In the genomic region with DNA sequence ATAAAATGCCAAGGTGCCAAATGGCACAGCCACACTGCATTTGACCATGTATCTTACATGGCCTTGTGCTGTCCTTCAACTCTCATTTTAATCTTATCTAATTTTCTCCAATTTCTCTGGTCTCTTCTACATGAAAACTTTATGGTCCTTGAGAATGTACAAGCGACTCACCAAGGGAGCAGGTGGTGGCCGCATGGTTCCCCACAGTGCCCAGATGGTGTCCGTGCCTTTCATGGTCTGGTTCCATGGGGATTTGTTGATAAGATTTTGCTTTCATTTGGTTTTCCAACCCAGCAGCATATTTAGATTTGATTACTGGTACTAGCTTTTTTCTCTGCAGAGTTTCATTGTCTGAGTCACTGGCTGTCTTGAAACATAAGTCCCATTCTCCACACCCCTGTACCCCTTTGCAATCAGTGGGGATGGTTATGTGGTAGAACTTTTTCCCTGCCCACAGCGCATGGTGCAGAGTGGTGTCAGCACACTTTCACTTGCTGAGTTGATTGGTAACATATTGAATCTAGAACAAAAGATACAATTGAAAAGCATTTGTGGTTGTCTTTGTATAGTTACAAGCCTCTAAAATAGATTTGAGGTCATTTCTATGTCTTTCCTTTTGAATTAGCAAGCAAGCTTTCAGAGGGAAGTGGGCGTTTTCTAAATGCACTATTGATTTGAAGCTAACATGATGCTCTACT, we compare ENCODE assay signal across 8 cellular contexts. TPM values are rescaled to one million over a fixed set of nuclear protein-coding genes. Genes with fewer than 3 reads are reported as not detected.
DNase-seq lines count a peak whose midpoint lies in the region; ATAC-seq, FAIRE-seq and TF ChIP-seq lines count a peak whose summit lies in the region.

No MANE protein-coding gene starts in this region.

- ATAC-seq in GM21528 (IDR thresholded peaks at IDR 0.05; ENCODE audit: low FRiP score, unreplicated experiment) (peak; percentile 71), HG02852 (IDR thresholded peaks at IDR 0.05; ENCODE audit: unreplicated experiment) (no peak)

- TF ChIP-seq POLR2A in GM12891 (IDR thresholded peaks at IDR 0.05; ENCODE audit: low read depth, low read length) (no peak), erythroblast (IDR thresholded peaks at IDR 0.05; ENCODE audit: low read length) (no peak)

- peaks cover 86% of the 10 kb centered on the region for H3K4me1 Mint-ChIP-seq in nephron

- no peaks in the 10 kb centered on the region for H3K27me3 Mint-ChIP-seq in nephron (ENCODE audit: low read depth)

- no peak for DNase-seq in GM12891 (ENCODE audit: insufficient read length, low spot score)
- peak; percentile 38 to 80 for DNase-seq in NCI-H524 (lab: John Stamatoyannopoulos, UW)
- no peak for DNase-seq in erythroblast (lab: John Stamatoyannopoulos, UW)
- no peak for DNase-seq in NCI-H2081 treated with DMSO at 0.1 percent for 48 hours (lab: John Stamatoyannopoulos, UW)
- no peak for DNase-seq in KG1 (lab: John Stamatoyannopoulos, UW)

- peak overlapping the region; percentile 77 to 96 (median 90) for H3K27ac Mint-ChIP-seq in nephron

- no peaks in the 10 kb centered on the region for H3K36me3 Mint-ChIP-seq in nephron (ENCODE audit: low read depth)

- no peaks in the 10 kb centered on the region for H3K9me3 Mint-ChIP-seq in nephron

- peak; percentile 83 for FAIRE-seq in GM12891 (lab: Jason Lieb, UNC)

- H3K4me3 Mint-ChIP-seq in nephron, result no peak overlapping the region

- no peak for TF ChIP-seq CTCF in nephron (IDR thresholded peaks at IDR 0.05; ENCODE audit: unreplicated experiment in 3 of 3)

TF ChIP-seq in GM12891, 5 proteins besides CTCF, POLR2A, EP300 and RAD21:
- no peak for TF ChIP-seq POLR2AphosphoS5 (IDR thresholded peaks at IDR 0.05; ENCODE audit: low read depth, low read length)
- no peak for TF ChIP-seq PAX5 (IDR thresholded peaks at IDR 0.05; ENCODE audit: insufficient read depth, low read length, severe bottlenecking)
- TF ChIP-seq TAF1 (IDR thresholded peaks at IDR 0.05; ENCODE audit: low read depth, low read length), result no peak
- TF ChIP-seq SPI1 (IDR thresholded peaks at IDR 0.05; ENCODE audit: low read depth, low read length), result peak; percentile 68
- peak; percentile 37; the same call in 1 of the 2 replicates for TF ChIP-seq POU2F2 (IDR thresholded peaks at IDR 0.05; ENCODE audit: low read depth, low read length)

RNA-seq across cellular contexts. Expression of gene ZNRF3, which starts 24.1 kb away (rescaled TPM):
- 0.03 TPM for polyA plus RNA-seq in GM12891 (2012; ENCODE audit: low read depth, missing spikeins)

Comparison
In these comparisons a context has a peak if more than half of its experiments do, and no peak if none do; other contexts are left out.
1. DNase-seq: peak in NCI-H524 (2 of 2); none in GM12891 (single experiment), erythroblast (0 of 2), NCI-H2081 treated with DMSO at 0.1 percent for 48 hours (single experiment) and KG1 (single experiment).